36 cellular contexts compared by ENCODE assay signal in genomic region chr12:126963825-126964224, GRCh38.
"Had no signal": no experiment of that assay in that cellular context is flagged by ENCODE, and none has a peak within 500 bp of the region (broad histone marks: within the 10 kb centered on the region; RNA-seq: fewer than 3 reads in every experiment).

No MANE protein-coding gene starts in this region.

- H3K27me3 ChIP-seq: ascending aorta, cardiac muscle cell had no signal

- H3K27me3 Mint-ChIP-seq: activated CD4-positive, alpha-beta memory T cell treated with anti-CD3 and anti-CD28 coated beads, Interleukin-2, amount 10 ng/mL, durations not matched to agents 7 days and 5 days; activated CD4-positive, alpha-beta T cell treated with anti-CD3 and anti-CD28 coated beads for 36 hours; activated CD4-positive, alpha-beta T cell treated with anti-CD3 and anti-CD28 coated beads, Interleukin-2, amount 10 ng/mL, durations not matched to agents 7 days and 5 days; activated CD8-positive, alpha-beta memory T cell treated with anti-CD3 and anti-CD28 coated beads, Interleukin-2, amount 10 ng/mL, durations not matched to agents 7 days and 5 days; activated naive CD4-positive, alpha-beta T cell treated with anti-CD3 and anti-CD28 coated beads, Interleukin-2, amount 10 ng/mL, durations not matched to agents 7 days and 5 days; activated naive CD4-positive, alpha-beta T cell treated with anti-CD3 and anti-CD28 coated beads, Interleukin-2, amount 50 U/mL, for 24 hours; activated naive CD8-positive, alpha-beta T cell; activated naive CD8-positive, alpha-beta T cell treated with anti-CD3 and anti-CD28 coated beads, Interleukin-2, amount 10 ng/mL, durations not matched to agents 7 days and 5 days; activated naive CD8-positive, alpha-beta T cell treated with anti-CD3 and anti-CD28 coated beads, Interleukin-2, amount 50 U/mL, for 24 hours had no signal

- H3K4me1 Mint-ChIP-seq: activated CD4-positive, alpha-beta memory T cell treated with anti-CD3 and anti-CD28 coated beads, Interleukin-2, amount 10 ng/mL, durations not matched to agents 7 days and 5 days; activated CD4-positive, alpha-beta T cell treated with anti-CD3 and anti-CD28 coated beads for 36 hours; activated CD4-positive, alpha-beta T cell treated with anti-CD3 and anti-CD28 coated beads, Interleukin-2, amount 10 ng/mL, durations not matched to agents 7 days and 5 days; activated CD8-positive, alpha-beta memory T cell treated with anti-CD3 and anti-CD28 coated beads, Interleukin-2, amount 10 ng/mL, durations not matched to agents 7 days and 5 days; activated naive CD4-positive, alpha-beta T cell treated with anti-CD3 and anti-CD28 coated beads, Interleukin-2, amount 10 ng/mL, durations not matched to agents 7 days and 5 days; activated naive CD4-positive, alpha-beta T cell treated with anti-CD3 and anti-CD28 coated beads, Interleukin-2, amount 50 U/mL, for 24 hours; activated naive CD8-positive, alpha-beta T cell treated with anti-CD3 and anti-CD28 coated beads, Interleukin-2, amount 10 ng/mL, durations not matched to agents 7 days and 5 days; activated naive CD8-positive, alpha-beta T cell treated with anti-CD3 and anti-CD28 coated beads, Interleukin-2, amount 50 U/mL, for 24 hours; WTC11 had no signal

- H3K27ac ChIP-seq: ascending aorta, cardiac muscle cell, WERI-Rb-1 had no signal

- H3K4me3 ChIP-seq: ascending aorta, cardiac muscle cell had no signal

- ATAC-seq: activated CD4-positive, alpha-beta T cell treated with anti-CD3 and anti-CD28 coated beads for 36 hours; activated CD4-positive, CD25-positive, alpha-beta regulatory T cell treated with anti-CD3 and anti-CD28 coated beads, Interleukin-2, amount 50 U/mL, for 24 hours; activated CD8-positive, alpha-beta memory T cell treated with anti-CD3 and anti-CD28 coated beads, Interleukin-2, amount 10 ng/mL, durations not matched to agents 7 days and 5 days; activated CD8-positive, alpha-beta T cell treated with anti-CD3 and anti-CD28 coated beads, Interleukin-2, amount 10 ng/mL, durations not matched to agents 7 days and 5 days; activated naive CD8-positive, alpha-beta T cell treated with anti-CD3 and anti-CD28 coated beads, Interleukin-2, amount 50 U/mL, for 24 hours; WTC11 had no signal

- H3K4me1 ChIP-seq: ascending aorta had no signal

- H3K9me3 ChIP-seq: ascending aorta had no signal

- H3K27ac Mint-ChIP-seq: activated CD4-positive, alpha-beta memory T cell treated with anti-CD3 and anti-CD28 coated beads, Interleukin-2, amount 10 ng/mL, durations not matched to agents 7 days and 5 days; activated CD4-positive, alpha-beta T cell treated with anti-CD3 and anti-CD28 coated beads for 36 hours; activated CD4-positive, alpha-beta T cell treated with anti-CD3 and anti-CD28 coated beads, Interleukin-2, amount 10 ng/mL, durations not matched to agents 7 days and 5 days; activated CD8-positive, alpha-beta memory T cell treated with anti-CD3 and anti-CD28 coated beads, Interleukin-2, amount 10 ng/mL, durations not matched to agents 7 days and 5 days; activated CD8-positive, alpha-beta T cell treated with anti-CD3 and anti-CD28 coated beads, Interleukin-2, amount 10 ng/mL, durations not matched to agents 7 days and 5 days; activated naive CD4-positive, alpha-beta T cell treated with anti-CD3 and anti-CD28 coated beads, Interleukin-2, amount 10 ng/mL, durations not matched to agents 7 days and 5 days; activated naive CD4-positive, alpha-beta T cell treated with anti-CD3 and anti-CD28 coated beads, Interleukin-2, amount 50 U/mL, for 24 hours; activated naive CD8-positive, alpha-beta T cell; activated naive CD8-positive, alpha-beta T cell treated with anti-CD3 and anti-CD28 coated beads, Interleukin-2, amount 10 ng/mL, durations not matched to agents 7 days and 5 days; activated naive CD8-positive, alpha-beta T cell treated with anti-CD3 and anti-CD28 coated beads, Interleukin-2, amount 50 U/mL, for 24 hours; activated T-cell treated with anti-CD3 and anti-CD28 coated beads, Interleukin-2, amount 50 U/mL, for 24 hours; activated T-helper 2 cell treated with anti-CD3 and anti-CD28 coated beads, Interferon-gamma antibody, Interleukin-2, Interleukin-4, amounts not matched to agents 10 μg/mL and 5 μg/mL and 100 μg/mL, durations not matched to agents 14 hours and 24 hours and 36 hours; brain; T-helper 1 cell treated with Interleukin-12 subunit alpha and Interleukin-12 subunit beta and Interleukin-4 antibody, amounts not matched to agents 30 μg/mL and 1 μg/mL, for 36 hours; T-helper 2 cell treated with Interferon-gamma antibody and Interleukin-4, amounts not matched to agents 5 μg/mL and 100 μg/mL, for 36 hours; WTC11 had no signal

- H3K9me3 Mint-ChIP-seq: activated CD4-positive, alpha-beta memory T cell treated with anti-CD3 and anti-CD28 coated beads, Interleukin-2, amount 10 ng/mL, durations not matched to agents 7 days and 5 days; activated CD4-positive, alpha-beta T cell treated with anti-CD3 and anti-CD28 coated beads, Interleukin-2, amount 10 ng/mL, durations not matched to agents 7 days and 5 days; activated naive CD4-positive, alpha-beta T cell treated with anti-CD3 and anti-CD28 coated beads, Interleukin-2, amount 10 ng/mL, durations not matched to agents 7 days and 5 days; activated naive CD4-positive, alpha-beta T cell treated with anti-CD3 and anti-CD28 coated beads, Interleukin-2, amount 50 U/mL, for 24 hours; activated naive CD8-positive, alpha-beta T cell treated with anti-CD3 and anti-CD28 coated beads, Interleukin-2, amount 10 ng/mL, durations not matched to agents 7 days and 5 days; activated T-cell treated with anti-CD3 and anti-CD28 coated beads, Interleukin-2, amount 50 U/mL, for 24 hours; T-helper 1 cell treated with Interleukin-12 subunit alpha and Interleukin-12 subunit beta and Interleukin-4 antibody, amounts not matched to agents 30 μg/mL and 1 μg/mL, for 36 hours; T-helper 2 cell treated with Interferon-gamma antibody and Interleukin-4, amounts not matched to agents 5 μg/mL and 100 μg/mL, for 36 hours had no signal

- DNase-seq: activated CD4-positive, alpha-beta memory T cell treated with anti-CD3 and anti-CD28 coated beads, Interleukin-2, amount 10 ng/mL, durations not matched to agents 7 days and 5 days; activated CD4-positive, alpha-beta T cell treated with anti-CD3 and anti-CD28 coated beads for 1 hour; activated CD4-positive, alpha-beta T cell treated with anti-CD3 and anti-CD28 coated beads for 36 hours; activated CD4-positive, alpha-beta T cell treated with anti-CD3 and anti-CD28 coated beads for 48 hours; activated CD4-positive, alpha-beta T cell treated with anti-CD3 and anti-CD28 coated beads, Interleukin-2, amount 10 ng/mL, durations not matched to agents 7 days and 5 days; activated CD4-positive, alpha-beta T cell treated with anti-CD3 and anti-CD28 coated beads, Interleukin-2, amount 50 U/mL, for 48 hours; activated CD4-positive, CD25-positive, alpha-beta regulatory T cell; activated CD8-positive, alpha-beta memory T cell treated with anti-CD3 and anti-CD28 coated beads for 24 hours; activated CD8-positive, alpha-beta memory T cell treated with anti-CD3 and anti-CD28 coated beads, Interleukin-2, amount 10 ng/mL, durations not matched to agents 7 days and 5 days; activated CD8-positive, alpha-beta memory T cell treated with anti-CD3 and anti-CD28 coated beads, Interleukin-2, amount 50 U/mL, for 48 hours; activated CD8-positive, alpha-beta T cell treated with anti-CD3 and anti-CD28 coated beads, Interleukin-2, amount 10 ng/mL, durations not matched to agents 7 days and 5 days; activated effector memory CD4-positive, alpha-beta T cell treated with Interleukin-2 at 50 U/mL for 16 hours; activated gamma-delta T cell; activated naive CD4-positive, alpha-beta T cell treated with anti-CD3 and anti-CD28 coated beads, Interleukin-2, amount 10 ng/mL, durations not matched to agents 7 days and 5 days; activated naive CD4-positive, alpha-beta T cell treated with Interleukin-2 at 50 U/mL for 16 hours; activated naive CD8-positive, alpha-beta T cell treated with anti-CD3 and anti-CD28 coated beads, Interleukin-2, amount 10 ng/mL, durations not matched to agents 7 days and 5 days; activated naive CD8-positive, alpha-beta T cell treated with anti-CD3 and anti-CD28 coated beads, Interleukin-2, amount 50 U/mL, for 24 hours; activated T-cell treated with anti-CD3 and anti-CD28 coated beads, Interleukin-2, amount 50 U/mL, for 24 hours; activated T-cell treated with anti-CD3 and anti-CD28 coated beads, Interleukin-2, amount 50 U/mL, for 48 hours; amygdala; anterior cingulate cortex; central memory CD4-positive, alpha-beta T cell; T-helper 1 cell; T-helper 2 cell; T-helper 9 cell; WERI-Rb-1 had no signal

- H3K36me3 ChIP-seq: ascending aorta, cardiac muscle cell, WERI-Rb-1 had no signal

- H3K4me3 Mint-ChIP-seq: activated CD4-positive, alpha-beta memory T cell treated with anti-CD3 and anti-CD28 coated beads, Interleukin-2, amount 10 ng/mL, durations not matched to agents 7 days and 5 days; activated CD4-positive, alpha-beta T cell treated with anti-CD3 and anti-CD28 coated beads for 36 hours; activated CD4-positive, alpha-beta T cell treated with anti-CD3 and anti-CD28 coated beads, Interleukin-2, amount 10 ng/mL, durations not matched to agents 7 days and 5 days; activated CD8-positive, alpha-beta memory T cell treated with anti-CD3 and anti-CD28 coated beads, Interleukin-2, amount 10 ng/mL, durations not matched to agents 7 days and 5 days; activated CD8-positive, alpha-beta T cell treated with anti-CD3 and anti-CD28 coated beads, Interleukin-2, amount 10 ng/mL, durations not matched to agents 7 days and 5 days; activated naive CD4-positive, alpha-beta T cell treated with anti-CD3 and anti-CD28 coated beads, Interleukin-2, amount 10 ng/mL, durations not matched to agents 7 days and 5 days; activated naive CD4-positive, alpha-beta T cell treated with anti-CD3 and anti-CD28 coated beads, Interleukin-2, amount 50 U/mL, for 24 hours; activated naive CD8-positive, alpha-beta T cell; activated naive CD8-positive, alpha-beta T cell treated with anti-CD3 and anti-CD28 coated beads, Interleukin-2, amount 10 ng/mL, durations not matched to agents 7 days and 5 days; activated naive CD8-positive, alpha-beta T cell treated with anti-CD3 and anti-CD28 coated beads, Interleukin-2, amount 50 U/mL, for 24 hours; activated T-cell treated with anti-CD3 and anti-CD28 coated beads, Interleukin-2, amount 50 U/mL, for 24 hours; brain; T-helper 1 cell treated with Interleukin-12 subunit alpha and Interleukin-12 subunit beta and Interleukin-4 antibody, amounts not matched to agents 30 μg/mL and 1 μg/mL, for 36 hours; T-helper 2 cell treated with Interferon-gamma antibody and Interleukin-4, amounts not matched to agents 5 μg/mL and 100 μg/mL, for 36 hours; WTC11 had no signal
